26 cellular contexts compared by ENCODE assay signal in genomic region chr3:127899200-127899599, GRCh38. TPM values are rescaled to one million over a fixed set of nuclear protein-coding genes. Genes with fewer than 3 reads are reported as not detected.
"Had no signal": no experiment of that assay in that cellular context is flagged by ENCODE, and none has a peak within 500 bp of the region (broad histone marks: within the 10 kb centered on the region; RNA-seq: fewer than 3 reads in every experiment).

No MANE protein-coding gene starts in this region.

- FAIRE-seq: bronchial epithelial cell, TTC549 had no signal

- H3K27me3 ChIP-seq: colonic mucosa, gastrocnemius medialis, sigmoid colon, tibial artery had no signal

- H3K4me3 Mint-ChIP-seq: activated CD8-positive, alpha-beta T cell treated with anti-CD3 and anti-CD28 coated beads, Interleukin-2, amount 10 ng/mL, durations not matched to agents 7 days and 5 days; activated naive CD8-positive, alpha-beta T cell; mesothelial cell of epicardium; natural killer cell had no signal

- H3K4me1 Mint-ChIP-seq: mesothelial cell of epicardium, natural killer cell had no signal

- H3K27ac ChIP-seq: colonic mucosa, esophagus squamous epithelium, gastrocnemius medialis, sigmoid colon, tibial artery, WERI-Rb-1 had no signal

- H3K4me1 ChIP-seq: colonic mucosa, esophagus squamous epithelium, gastrocnemius medialis, sigmoid colon, tibial artery had no signal

- H3K36me3 Mint-ChIP-seq: mesothelial cell of epicardium, natural killer cell had no signal

- DNase-seq: activated CD4-positive, alpha-beta T cell treated with anti-CD3 and anti-CD28 coated beads for 1 hour; activated CD4-positive, alpha-beta T cell treated with anti-CD3 and anti-CD28 coated beads, Interleukin-2, amount 50 U/mL, for 1 hour; activated CD8-positive, alpha-beta T cell treated with anti-CD3 and anti-CD28 coated beads, Interleukin-2, amount 10 ng/mL, durations not matched to agents 7 days and 5 days; activated gamma-delta T cell treated with Interleukin-2 at 50 U/mL for 16 hours; activated T-cell treated with anti-CD3 and anti-CD28 coated beads, Interleukin-2, amount 50 U/mL, for 1 hour; colonic mucosa; esophagus squamous epithelium; gastrocnemius medialis; hippocampal formation; islet precursor cell; left colon; natural killer cell; retina; sigmoid colon; stimulated activated CD4-positive, alpha-beta T cell treated with anti-CD3 and anti-CD28 coated beads, Interleukin-2, amount 100 ng/mL, for 48 hours; stimulated activated CD8-positive, alpha-beta memory T cell treated with anti-CD3 and anti-CD28 coated beads, Interleukin-4, amount 100 ng/mL, for 48 hours; stimulated activated naive CD4-positive, alpha-beta T cell treated with Interleukin-2 at 50 U/mL for 16 hours; tibial artery; WERI-Rb-1 had no signal

- ATAC-seq: activated CD8-positive, alpha-beta T cell treated with anti-CD3 and anti-CD28 coated beads, Interleukin-2, amount 10 ng/mL, durations not matched to agents 7 days and 5 days; gastrocnemius medialis; left colon; natural killer cell had no signal

- H3K9me3 ChIP-seq: colonic mucosa, esophagus squamous epithelium, gastrocnemius medialis, sigmoid colon, tibial artery had no signal

- H3K27ac Mint-ChIP-seq: activated CD8-positive, alpha-beta T cell treated with anti-CD3 and anti-CD28 coated beads, Interleukin-2, amount 10 ng/mL, durations not matched to agents 7 days and 5 days; activated naive CD8-positive, alpha-beta T cell; mesothelial cell of epicardium; natural killer cell; progenitor cell of endocrine pancreas had no signal

RNA-seq across cellular contexts. Expression of gene KBTBD12, which starts 15.8 kb away (rescaled TPM):
- total RNA-seq: activated CD8-positive, alpha-beta T cell treated with anti-CD3 and anti-CD28 coated beads, Interleukin-2, amount 10 ng/mL, durations not matched to agents 7 days and 5 days; mesothelial cell of epicardium; osteocyte; T-helper 2 cell treated with Interferon-gamma antibody and Interleukin-4, amounts not matched to agents 100 ng/mL and 5 ng/mL, for 36 hours had no signal
